15 cellular contexts compared by ENCODE assay signal in genomic region chr7:86600506-86601290, GRCh38. TPM values are rescaled to one million over a fixed set of nuclear protein-coding genes. Genes with fewer than 3 reads are reported as not detected.
DNase-seq lines count a peak whose midpoint lies in the region; ATAC-seq, FAIRE-seq and TF ChIP-seq lines count a peak whose summit lies in the region.
"Had no signal": no experiment of that assay in that cellular context is flagged by ENCODE, and none has a peak within 500 bp of the region (broad histone marks: within the 10 kb centered on the region; RNA-seq: fewer than 3 reads in every experiment).

No MANE protein-coding gene starts in this region.

- intact Hi-C loops in head of caudate nucleus (cut with DNase I): no loop called here

- DNase-seq in GM10266 (ENCODE audit: extremely low spot score) (no peak), LNCaP clone FGC (ENCODE audit: low read depth) (no peak), head of caudate nucleus (peak; percentile 57 to 89 (median 78)), putamen (ENCODE audit: low spot score) (peak; percentile 79), NCI-H524 treated with DMSO at 0.1 percent for 48 hours (lab: John Stamatoyannopoulos, UW) (no peak), GM12892 (ENCODE audit: insufficient read length) (no peak)
- no peak for DNase-seq in activated CD4-positive, CD25-positive, alpha-beta regulatory T cell treated with anti-CD3 and anti-CD28 coated beads, Interleukin-2, amount 50 U/mL, for 72 hours
- DNase-seq: EL; NCI-H187 treated with DMSO at 0.1 percent for 48 hours; SIG-M5; stimulated activated CD4-positive, alpha-beta T cell treated with anti-CD3 and anti-CD28 coated beads, Interleukin-2, amount 100 ng/mL, for 48 hours; stimulated activated naive CD4-positive, alpha-beta T cell had no signal

- peak; percentile 12 for TF ChIP-seq CTCF in GM10266 (IDR thresholded peaks at IDR 0.05; ENCODE audit: control insufficient read depth, insufficient read depth, low read depth, missing control alignments)
- TF ChIP-seq CTCF in LNCaP clone FGC (IDR thresholded peaks at IDR 0.05; ENCODE audit: control insufficient read depth, extremely low read depth, insufficient read depth): peak; percentile 60

- ATAC-seq in HG02884 (IDR thresholded peaks at IDR 0.05; ENCODE audit: unreplicated experiment): no peak
- ATAC-seq: K562 had no signal

- FAIRE-seq in GM12892 (lab: Jason Lieb, UNC): no peak
- FAIRE-seq: K562 had no signal

- no peak overlapping the region for H3K4me3 ChIP-seq in LNCaP clone FGC (ENCODE audit: low read depth, low read length)
- H3K4me3 ChIP-seq: BLaER1 treated with 17β-estradiol and CSF1 and Interleukin-3, amounts not matched to agents 10 nM and 100 nM; K562 had no signal

- TF ChIP-seq POLR2A in GM12892 (IDR thresholded peaks at IDR 0.05; ENCODE audit: low read depth, low read length): no peak

RNA-seq across cellular contexts. Expression of gene GRM3, which starts 43.0 kb away (rescaled TPM):
- 0.11 TPM for polyA plus RNA-seq in GM12892 (2012; ENCODE audit: missing spikeins)

Comparison
In these comparisons a context has a peak if more than half of its experiments do, and no peak if none do; other contexts are left out.
1. DNase-seq: peak in head of caudate nucleus (42 of 42) and putamen (single experiment); none in GM10266 (single experiment), LNCaP clone FGC (single experiment), NCI-H524 treated with DMSO at 0.1 percent for 48 hours (single experiment), GM12892 (single experiment) and activated CD4-positive, CD25-positive, alpha-beta regulatory T cell treated with anti-CD3 and anti-CD28 coated beads, Interleukin-2, amount 50 U/mL, for 72 hours (single experiment).